Comparison of ENCODE assay signal across 37 cellular contexts in genomic region chr13:113356594-113356993, GRCh38. TPM values are rescaled to one million over a fixed set of nuclear protein-coding genes. Genes with fewer than 3 reads are reported as not detected.
"Had no signal": no experiment of that assay in that cellular context is flagged by ENCODE, and none has a peak within 500 bp of the region (broad histone marks: within the 10 kb centered on the region; RNA-seq: fewer than 3 reads in every experiment).

No MANE protein-coding gene starts in this region.

- H3K27ac ChIP-seq: adrenal gland, cardiac muscle cell, VCaP had no signal

- DNase-seq: activated CD4-positive, alpha-beta memory T cell treated with anti-CD3 and anti-CD28 coated beads for 36 hours; activated CD4-positive, alpha-beta T cell treated with anti-CD3 and anti-CD28 coated beads for 4 hours; activated CD4-positive, alpha-beta T cell treated with anti-CD3 and anti-CD28 coated beads, Interleukin-2, amount 10 ng/mL, durations not matched to agents 24 days and 14 days; activated CD4-positive, alpha-beta T cell treated with anti-CD3 and anti-CD28 coated beads, Interleukin-2, amount 50 U/mL, for 1 hour; activated CD4-positive, alpha-beta T cell treated with anti-CD3 and anti-CD28 coated beads, Interleukin-2, amount 50 U/mL, for 4 hours; activated CD4-positive, CD25-positive, alpha-beta regulatory T cell; activated CD8-positive, alpha-beta memory T cell treated with anti-CD3 and anti-CD28 coated beads, Interleukin-2, amount 50 U/mL, for 4 hours; activated CD8-positive, alpha-beta T cell treated with anti-CD3 and anti-CD28 coated beads for 36 hours; activated effector memory CD4-positive, alpha-beta T cell treated with Interleukin-2 at 50 U/mL for 16 hours; activated gamma-delta T cell; activated naive CD4-positive, alpha-beta T cell treated with anti-CD3 and anti-CD28 coated beads for 36 hours; activated naive CD4-positive, alpha-beta T cell treated with anti-CD3 and anti-CD28 coated beads, Interleukin-2, amount 50 U/mL, for 16 hours; activated naive CD8-positive, alpha-beta T cell treated with anti-CD3 and anti-CD28 coated beads for 36 hours; activated T-cell treated with anti-CD3 and anti-CD28 coated beads for 4 hours; activated T-cell treated with anti-CD3 and anti-CD28 coated beads, Interleukin-2, amount 50 U/mL, for 1 hour; activated T-cell treated with anti-CD3 and anti-CD28 coated beads, Interleukin-2, amount 50 U/mL, for 48 hours; adrenal gland; amniotic stem cell; aorta; caudate nucleus; cerebellar nuclear complex; SW 1271; T-helper 1 cell; T-helper 2 cell; T-helper 9 cell had no signal

- FAIRE-seq: bronchial epithelial cell, TTC549 had no signal

- ATAC-seq: activated CD4-positive, CD25-positive, alpha-beta regulatory T cell treated with anti-CD3 and anti-CD28 coated beads, Interleukin-2, amount 50 U/mL, for 24 hours; activated CD8-positive, alpha-beta T cell treated with anti-CD3 and anti-CD28 coated beads for 36 hours; activated naive CD4-positive, alpha-beta T cell treated with anti-CD3 and anti-CD28 coated beads, Interleukin-2, amount 50 U/mL, for 72 hours had no signal

- H3K36me3 Mint-ChIP-seq: activated CD4-positive, alpha-beta memory T cell treated with anti-CD3 and anti-CD28 coated beads for 36 hours; activated naive CD4-positive, alpha-beta T cell treated with anti-CD3 and anti-CD28 coated beads, Interleukin-2, amount 50 U/mL, for 72 hours; activated naive CD8-positive, alpha-beta T cell treated with anti-CD3 and anti-CD28 coated beads for 36 hours; brain had no signal

- H3K27me3 Mint-ChIP-seq: brain had no signal

- H3K9me3 ChIP-seq: adrenal gland had no signal

- H3K4me1 Mint-ChIP-seq: activated naive CD8-positive, alpha-beta T cell treated with anti-CD3 and anti-CD28 coated beads for 36 hours; brain; central memory CD8-positive, alpha-beta T cell had no signal

- H3K36me3 ChIP-seq: adrenal gland, cardiac muscle cell had no signal

- H3K4me3 Mint-ChIP-seq: activated CD4-positive, alpha-beta memory T cell treated with anti-CD3 and anti-CD28 coated beads for 36 hours; activated CD4-positive, alpha-beta T cell treated with anti-CD3 and anti-CD28 coated beads, Interleukin-2, amount 10 ng/mL, durations not matched to agents 24 days and 14 days; activated CD8-positive, alpha-beta T cell treated with anti-CD3 and anti-CD28 coated beads for 36 hours; activated naive CD4-positive, alpha-beta T cell treated with anti-CD3 and anti-CD28 coated beads for 36 hours; activated naive CD8-positive, alpha-beta T cell treated with anti-CD3 and anti-CD28 coated beads for 36 hours; central memory CD8-positive, alpha-beta T cell; T-helper 1 cell treated with Interleukin-12 subunit alpha and Interleukin-12 subunit beta and Interleukin-4 antibody, amounts not matched to agents 30 μg/mL and 1 μg/mL, for 36 hours; T-helper 2 cell treated with Interferon-gamma antibody and Interleukin-4, amounts not matched to agents 5 μg/mL and 100 μg/mL, for 36 hours had no signal

- H3K27me3 ChIP-seq: adrenal gland, cardiac muscle cell had no signal

- H3K4me3 ChIP-seq: adrenal gland, cardiac muscle cell had no signal

- H3K9me3 Mint-ChIP-seq: activated CD4-positive, alpha-beta memory T cell treated with anti-CD3 and anti-CD28 coated beads for 36 hours; activated CD4-positive, alpha-beta T cell treated with anti-CD3 and anti-CD28 coated beads, Interleukin-2, amount 10 ng/mL, durations not matched to agents 24 days and 14 days; activated CD8-positive, alpha-beta T cell treated with anti-CD3 and anti-CD28 coated beads for 36 hours; activated naive CD4-positive, alpha-beta T cell treated with anti-CD3 and anti-CD28 coated beads for 36 hours; activated naive CD4-positive, alpha-beta T cell treated with anti-CD3 and anti-CD28 coated beads, Interleukin-2, amount 50 U/mL, for 72 hours; activated naive CD8-positive, alpha-beta T cell treated with anti-CD3 and anti-CD28 coated beads for 36 hours; activated T-helper 2 cell treated with anti-CD3 and anti-CD28 coated beads, Interferon-gamma antibody, Interleukin-2, Interleukin-4, amounts not matched to agents 10 μg/mL and 5 μg/mL and 100 μg/mL, durations not matched to agents 14 hours and 24 hours and 36 hours; brain; central memory CD8-positive, alpha-beta T cell; T-helper 1 cell treated with Interleukin-12 subunit alpha and Interleukin-12 subunit beta and Interleukin-4 antibody, amounts not matched to agents 30 μg/mL and 1 μg/mL, for 36 hours; T-helper 2 cell treated with Interferon-gamma antibody and Interleukin-4, amounts not matched to agents 5 μg/mL and 100 μg/mL, for 36 hours had no signal

- H3K27ac Mint-ChIP-seq: activated CD4-positive, alpha-beta memory T cell treated with anti-CD3 and anti-CD28 coated beads for 36 hours; activated CD4-positive, alpha-beta T cell treated with anti-CD3 and anti-CD28 coated beads, Interleukin-2, amount 10 ng/mL, durations not matched to agents 24 days and 14 days; activated CD8-positive, alpha-beta T cell treated with anti-CD3 and anti-CD28 coated beads for 36 hours; activated naive CD4-positive, alpha-beta T cell treated with anti-CD3 and anti-CD28 coated beads for 36 hours; activated naive CD4-positive, alpha-beta T cell treated with anti-CD3 and anti-CD28 coated beads, Interleukin-2, amount 50 U/mL, for 72 hours; activated naive CD8-positive, alpha-beta T cell treated with anti-CD3 and anti-CD28 coated beads for 36 hours; activated T-helper 2 cell treated with anti-CD3 and anti-CD28 coated beads, Interferon-gamma antibody, Interleukin-2, Interleukin-4, amounts not matched to agents 10 μg/mL and 5 μg/mL and 100 μg/mL, durations not matched to agents 14 hours and 24 hours and 36 hours; brain; T-helper 1 cell treated with Interleukin-12 subunit alpha and Interleukin-12 subunit beta and Interleukin-4 antibody, amounts not matched to agents 30 μg/mL and 1 μg/mL, for 36 hours; T-helper 2 cell treated with Interferon-gamma antibody and Interleukin-4, amounts not matched to agents 5 μg/mL and 100 μg/mL, for 36 hours had no signal

RNA-seq across cellular contexts. Expression of gene GRTP1, which starts 7.3 kb away (rescaled TPM):
- total RNA-seq: activated CD4-positive, alpha-beta T cell treated with anti-CD3 and anti-CD28 coated beads, Interleukin-2, amount 10 ng/mL, durations not matched to agents 24 days and 14 days; activated CD8-positive, alpha-beta memory T cell treated with anti-CD3 and anti-CD28 coated beads for 36 hours; activated CD8-positive, alpha-beta T cell treated with anti-CD3 and anti-CD28 coated beads for 36 hours; activated naive CD8-positive, alpha-beta T cell treated with anti-CD3 and anti-CD28 coated beads for 36 hours; activated T-helper 2 cell treated with anti-CD3 and anti-CD28 coated beads, Interferon-gamma antibody, Interleukin-2, Interleukin-4, amounts not matched to agents 10 μg/mL and 5 μg/mL and 100 μg/mL, durations not matched to agents 14 hours and 24 hours and 36 hours had no signal
